ENCODE assay signal across 30 cellular contexts in the genomic region with DNA sequence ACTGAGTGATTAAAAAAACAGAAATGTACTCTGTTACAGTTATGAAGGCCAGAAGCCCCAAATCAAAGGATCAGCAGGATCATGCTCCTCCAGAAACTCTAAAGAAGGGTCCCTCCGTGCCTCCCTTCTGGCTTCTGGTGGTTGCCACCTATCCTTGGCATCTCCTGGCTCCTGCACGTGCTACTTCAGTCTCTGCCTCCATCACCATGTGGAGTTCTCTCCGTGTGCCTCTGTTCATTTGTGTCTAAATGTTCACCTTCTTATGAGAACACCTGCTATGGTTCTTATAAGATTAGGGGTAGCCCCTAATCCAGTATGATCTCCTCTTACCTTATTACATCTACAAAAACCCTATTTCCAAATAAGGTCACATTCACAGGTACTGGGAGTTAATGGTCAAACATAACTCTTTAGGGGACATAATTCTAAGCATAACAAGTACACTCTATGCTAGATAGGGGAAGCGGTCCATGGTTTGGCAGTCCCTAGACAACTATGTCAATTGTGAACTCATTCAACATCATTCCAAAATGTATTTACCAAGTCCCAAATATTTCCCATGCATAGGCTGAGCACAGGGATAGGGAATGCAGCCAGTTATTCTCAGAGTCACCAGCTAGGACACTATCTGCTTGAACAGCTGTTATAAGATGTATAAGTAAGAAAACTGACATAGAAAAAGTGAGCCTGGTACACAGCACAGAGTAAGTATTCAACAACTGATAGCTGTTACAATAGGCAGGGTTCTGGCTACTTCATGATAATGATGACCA.
DNase-seq lines count a peak whose midpoint lies in the region; ATAC-seq, FAIRE-seq and TF ChIP-seq lines count a peak whose summit lies in the region.
"Had no signal": no experiment of that assay in that cellular context is flagged by ENCODE, and none has a peak within 500 bp of the region (broad histone marks: within the 10 kb centered on the region; RNA-seq: fewer than 3 reads in every experiment).

No MANE protein-coding gene starts in this region.

- no peak overlapping the region for H2BK15ac ChIP-seq in mesenchymal stem cell (ENCODE audit: low read depth, poor library complexity, severe bottlenecking)

- intact Hi-C loops in thyroid gland (cut with DNase I) = no loop called here

- H3K9me2 ChIP-seq in GM23248 (ENCODE audit: insufficient read depth) = no peaks in the 10 kb centered on the region

- DNase-seq in A549 (ENCODE audit: low read depth in 1 of 2, low spot score in 1 of 2) = no peak
- no peak for DNase-seq in GM23248
- no peak for DNase-seq in mesenchymal stem cell
- no peak for DNase-seq in thyroid gland
- no peak for DNase-seq in T1000 (lab: John Stamatoyannopoulos, UW)
- no peak for DNase-seq in small intestine
- DNase-seq in superior temporal gyrus (ENCODE audit: extremely low spot score) = no peak
- DNase-seq: activated CD4-positive, alpha-beta T cell treated with anti-CD3 and anti-CD28 coated beads, Interleukin-2, amount 50 U/mL, for 1 hour; activated CD4-positive, CD25-positive, alpha-beta regulatory T cell; activated effector memory CD4-positive, alpha-beta T cell treated with anti-CD3 and anti-CD28 coated beads, Interleukin-2, amount 50 U/mL, for 16 hours; activated T-cell treated with anti-CD3 and anti-CD28 coated beads, Interleukin-2, amount 50 U/mL, for 24 hours; CD8-positive, alpha-beta memory T cell; effector CD4-positive, alpha-beta T cell; head of caudate nucleus; islet precursor cell; left ventricle myocardium inferior; NCI-H1048; NCI-H1694 treated with DMSO at 0.1 percent for 48 hours; NCI-H446; OCI-M1; sigmoid colon; stimulated activated CD4-positive, alpha-beta T cell treated with anti-CD3 and anti-CD28 coated beads, Interleukin-15, amount 100 ng/mL, for 24 hours; stimulated activated CD4-positive, alpha-beta T cell treated with anti-CD3 and anti-CD28 coated beads, Interleukin-4, amount 100 ng/mL, for 4 hours; T-helper 1 cell had no signal

- peak overlapping the region in 1 of 2 experiments; percentile 71 for H3K4ac ChIP-seq in mesenchymal stem cell (ENCODE audit: low read depth in 1 of 2, low read length in 2 of 2)

- H3K23ac ChIP-seq in mesenchymal stem cell (ENCODE audit: low read length in 2 of 2) = no peak overlapping the region

- H2BK120ac ChIP-seq in mesenchymal stem cell (ENCODE audit: low read depth, low read length) = no peak overlapping the region

- ATAC-seq in A549 = no peak
- ATAC-seq: HCT116 had no signal

- CTCF ChIA-PET in A549 (lab: Yijun Ruan, JAX) = interaction anchor here (0.9 to 2.4 kb wide), 2 partner anchors 16 to 43 kb away, joined by 3 to 6 read pairs; no protein-coding TSS in a partner anchor

- H3K4me1 ChIP-seq in A549 (peaks cover 26% of the 10 kb centered on the region), GM23248 (ENCODE audit: insufficient read depth) (peaks cover 42% of the 10 kb centered on the region), OCI-LY3 (ENCODE audit: low read length) (peaks cover 34% of the 10 kb centered on the region), mesenchymal stem cell (ENCODE audit: control insufficient read depth, insufficient read depth, low read depth, low read length) (peaks cover 9% of the 10 kb centered on the region), thyroid gland (no peaks in the 10 kb centered on the region), small intestine (ENCODE audit: control insufficient read depth in 2 of 2, insufficient read depth in 1 of 2, low read depth in 1 of 2, low read length in 1 of 2) (no peaks in the 10 kb centered on the region)
- H3K4me1 ChIP-seq: left ventricle myocardium inferior, prostate gland had no signal

- no peak for TF ChIP-seq RAD21 in A549 (conservative IDR thresholded peaks at IDR 0.05 in 1 of 2, IDR thresholded peaks at IDR 0.05 in 1 of 2)

- peak overlapping the region in 1 of 2 experiments; percentile 42 for H3K18ac ChIP-seq in mesenchymal stem cell (ENCODE audit: low read depth in 1 of 2, low read length in 2 of 2)

- H3K9ac ChIP-seq in GM23248 (0 out of 2 replicates have a peak overlapping the region, but pooled peaks have one; percentile 44), OCI-LY3 (ENCODE audit: low read length) (peak overlapping the region; percentile 56), mesenchymal stem cell (ENCODE audit: low read length) (peak overlapping the region; percentile 82)

- TF ChIP-seq EP300 in A549 (IDR thresholded peaks at IDR 0.05) = no peak

- no peak overlapping the region for H4K91ac ChIP-seq in mesenchymal stem cell (ENCODE audit: low read length)

- H3K9me3 ChIP-seq in A549 = no peaks in the 10 kb centered on the region
- H3K9me3 ChIP-seq in GM23248 (ENCODE audit: low read depth) = no peaks in the 10 kb centered on the region
- no peaks in the 10 kb centered on the region for H3K9me3 ChIP-seq in OCI-LY3 (ENCODE audit: insufficient read depth, low read length)
- H3K9me3 ChIP-seq in mesenchymal stem cell (ENCODE audit: control insufficient read depth, low read length) = no peaks in the 10 kb centered on the region
- H3K9me3 ChIP-seq in thyroid gland = no peaks in the 10 kb centered on the region
- H3K9me3 ChIP-seq in small intestine (ENCODE audit: control insufficient read depth, low read depth) = no peaks in the 10 kb centered on the region
- H3K9me3 ChIP-seq: prostate gland, sigmoid colon had no signal

- H3F3A ChIP-seq in GM23248 (ENCODE audit: insufficient read depth) = peaks cover 29% of the 10 kb centered on the region

- peak overlapping the region; percentile 79 to 87; a peak in 4 of 6 replicates for H3K27ac ChIP-seq in A549
- H3K27ac ChIP-seq in GM23248 = no peak overlapping the region
- H3K27ac ChIP-seq in OCI-LY3 (ENCODE audit: low read length) = peak overlapping the region; percentile 89
- H3K27ac ChIP-seq in mesenchymal stem cell (ENCODE audit: low read length, poor library complexity, severe bottlenecking) = peak overlapping the region; percentile 89
- no peak overlapping the region for H3K27ac ChIP-seq in thyroid gland
- H3K27ac ChIP-seq in small intestine (ENCODE audit: low read depth in 1 of 2, low read length in 1 of 2) = no peak overlapping the region
- H3K27ac ChIP-seq: epithelial cell of prostate, left ventricle myocardium inferior, prostate gland, sigmoid colon had no signal

- H3K4me3 ChIP-seq in A549 = no peak overlapping the region
- no peak overlapping the region for H3K4me3 ChIP-seq in GM23248
- H3K4me3 ChIP-seq in OCI-LY3 (ENCODE audit: low read length) = peak overlapping the region; percentile 50
- no peak overlapping the region for H3K4me3 ChIP-seq in mesenchymal stem cell (ENCODE audit: insufficient read depth in 1 of 2, low read depth in 1 of 2, low read length in 2 of 2)
- no peak overlapping the region for H3K4me3 ChIP-seq in thyroid gland (replicated peaks in 1 of 3)
- no peak overlapping the region for H3K4me3 ChIP-seq in small intestine (ENCODE audit: low read depth in 1 of 2, low read length in 2 of 2)
- H3K4me3 ChIP-seq: left ventricle myocardium inferior, prostate gland, sigmoid colon had no signal

- peak overlapping the region; percentile 61 for H2BK5ac ChIP-seq in mesenchymal stem cell (ENCODE audit: low read depth, low read length, poor library complexity, severe bottlenecking)

- no peak for TF ChIP-seq CTCF in A549 (IDR thresholded peaks at IDR 0.05)
- no peak for TF ChIP-seq CTCF in OCI-LY3 (IDR thresholded peaks at IDR 0.05; ENCODE audit: low read depth, low read length)
- TF ChIP-seq CTCF in thyroid gland (IDR thresholded peaks at IDR 0.05) = no peak

- H3K4me2 ChIP-seq in A549 = no peak overlapping the region
- H3K4me2 ChIP-seq in GM23248 (ENCODE audit: unreplicated experiment) = no peak overlapping the region
- peak overlapping the region; percentile 81 for H3K4me2 ChIP-seq in OCI-LY3 (ENCODE audit: low read length)
- H3K4me2 ChIP-seq in mesenchymal stem cell (ENCODE audit: low read length, poor library complexity, severe bottlenecking) = no peak overlapping the region

- peaks cover 2% of the 10 kb centered on the region for H3K79me1 ChIP-seq in mesenchymal stem cell (replicated peaks; ENCODE audit: low read length, poor library complexity, severe bottlenecking)

- POLR2A ChIA-PET in A549 (lab: Yijun Ruan, JAX) = no interaction called here

- no peak for FAIRE-seq in A549 (lab: Jason Lieb, UNC)
- no peak for FAIRE-seq in small intestine (lab: Jason Lieb, UNC)
- FAIRE-seq: bronchial epithelial cell, colon had no signal

- H3K14ac ChIP-seq in mesenchymal stem cell (ENCODE audit: low read length in 2 of 2) = no peak overlapping the region

- H4K8ac ChIP-seq in mesenchymal stem cell (ENCODE audit: low read length) = no peak overlapping the region

- H2AFZ ChIP-seq in GM23248 (0 out of 2 replicates have a peak overlapping the region, but pooled peaks have one; percentile 10), OCI-LY3 (ENCODE audit: low read depth, low read length) (0 out of 2 replicates have a peak overlapping the region, but pooled peaks have one; percentile 44), mesenchymal stem cell (ENCODE audit: low read depth, low read length) (no peak overlapping the region)

- H3K79me2 ChIP-seq in GM23248 (ENCODE audit: insufficient read depth) (no peaks in the 10 kb centered on the region), OCI-LY3 (ENCODE audit: low read length) (no peaks in the 10 kb centered on the region)

- TF ChIP-seq POLR2A in A549 (IDR thresholded peaks at IDR 0.05; ENCODE audit: low read length) (no peak), thyroid gland (IDR thresholded peaks at IDR 0.05) (no peak)

- H3K36me3 ChIP-seq in GM23248 (ENCODE audit: low read depth) (no peaks in the 10 kb centered on the region), OCI-LY3 (replicated peaks; ENCODE audit: low read depth, low read length) (no peaks in the 10 kb centered on the region), mesenchymal stem cell (ENCODE audit: control insufficient read depth in 1 of 2, insufficient read depth in 2 of 2, low read depth in 1 of 2, low read length in 2 of 2) (no peaks in the 10 kb centered on the region), thyroid gland (no peaks in the 10 kb centered on the region), small intestine (ENCODE audit: control insufficient read depth in 2 of 2, insufficient read depth in 2 of 2, low read length in 2 of 2) (no peaks in the 10 kb centered on the region)
- H3K36me3 ChIP-seq: left ventricle myocardium inferior, prostate gland, sigmoid colon had no signal

- H2BK12ac ChIP-seq in mesenchymal stem cell (ENCODE audit: low read length in 2 of 2) = peak overlapping the region in 1 of 2 experiments; percentile 96

- in situ Hi-C loops in GM23248 (cut with MboI) = no loop called here

- peak overlapping the region; percentile 31 for H2AK5ac ChIP-seq in mesenchymal stem cell (ENCODE audit: low read length, severe bottlenecking)

- 50% methylated on average over 4 of the region's 4 CpGs for WGBS in A549 (ENCODE audit: missing lambda C conversion rate)
- WGBS in GM23248 (ENCODE audit: low coverage in 1 of 2, low lambda C conversion rate in 2 of 2, missing lambda C conversion rate in 2 of 2), 2 experiments = 49 to 51% methylated on average over 4 of the region's 4 CpGs
- WGBS in mesenchymal stem cell = 62% methylated on average over 4 of the region's 4 CpGs
- 54 to 58% methylated on average over 4 of the region's 4 CpGs for WGBS in thyroid gland, 2 donors
- WGBS in small intestine, 3 donors = 53 to 60% (median 57%) methylated on average over 4 of the region's 4 CpGs

- no peaks in the 10 kb centered on the region for H4K20me1 ChIP-seq in GM23248 (ENCODE audit: insufficient read depth)
- H4K20me1 ChIP-seq in OCI-LY3 (ENCODE audit: insufficient read depth, low read length) = no peaks in the 10 kb centered on the region

- no peaks in the 10 kb centered on the region for H3K27me3 ChIP-seq in GM23248 (replicated peaks; ENCODE audit: insufficient read depth)
- no peaks in the 10 kb centered on the region for H3K27me3 ChIP-seq in OCI-LY3 (ENCODE audit: low read depth, low read length)
- no peaks in the 10 kb centered on the region for H3K27me3 ChIP-seq in mesenchymal stem cell (ENCODE audit: control insufficient read depth in 1 of 2, insufficient read depth in 1 of 2, low read length in 2 of 2)
- no peaks in the 10 kb centered on the region for H3K27me3 ChIP-seq in thyroid gland
- no peaks in the 10 kb centered on the region for H3K27me3 ChIP-seq in small intestine (ENCODE audit: control insufficient read depth in 2 of 2, insufficient read depth in 2 of 2, low read length in 2 of 2)
- H3K27me3 ChIP-seq: sigmoid colon had no signal

Comparison
In these comparisons a context has a peak if more than half of its experiments do, and no peak if none do; other contexts are left out.
1. H3K27ac ChIP-seq: peak in A549 (2 of 2), OCI-LY3 (single experiment) and mesenchymal stem cell (single experiment); none in GM23248 (single experiment), thyroid gland (0 of 3) and small intestine (0 of 2).
2. Peak in every context shown above with its lines, with median percentiles within 50 percentile points of each other: H3K9ac ChIP-seq.